ENCODE assay signal across 18 cellular contexts in the genomic region with DNA sequence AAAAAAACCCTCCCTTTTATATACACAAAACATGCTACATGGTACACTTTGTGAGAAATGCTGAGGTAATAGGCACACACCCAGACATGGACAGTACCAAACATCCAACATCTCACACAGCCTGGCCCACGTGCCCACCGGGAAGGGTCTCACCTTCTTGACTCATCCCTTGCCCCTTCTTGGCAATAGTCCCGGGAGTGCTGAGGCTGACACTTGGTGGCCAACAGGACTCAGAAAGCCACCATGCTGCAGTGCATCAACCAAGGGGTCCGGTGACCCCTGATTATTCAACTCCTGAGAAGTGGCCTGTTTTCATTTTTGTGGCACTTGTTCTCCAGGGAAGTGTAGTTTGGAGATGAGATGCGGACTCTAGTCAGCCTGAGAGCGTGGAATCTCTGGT. TPM values are rescaled to one million over a fixed set of nuclear protein-coding genes. Genes with fewer than 3 reads are reported as not detected.
DNase-seq lines count a peak whose midpoint lies in the region; ATAC-seq and TF ChIP-seq lines count a peak whose summit lies in the region.
"Had no signal": no experiment of that assay in that cellular context is flagged by ENCODE, and none has a peak within 500 bp of the region (broad histone marks: within the 10 kb centered on the region; RNA-seq: fewer than 3 reads in every experiment).

No MANE protein-coding gene starts in this region.

- TF ChIP-seq POLR2A in sigmoid colon (IDR thresholded peaks at IDR 0.05) = no peak

- no peak overlapping the region for H3K4me3 ChIP-seq in sigmoid colon
- H3K4me3 ChIP-seq: GM23248 had no signal

- H3K27me3 ChIP-seq in sigmoid colon = no peaks in the 10 kb centered on the region

- TF ChIP-seq CTCF in sigmoid colon (IDR thresholded peaks at IDR 0.05) = no peak

- DNase-seq in activated CD8-positive, alpha-beta memory T cell treated with anti-CD3 and anti-CD28 coated beads for 24 hours = peak; percentile 43
- no peak for DNase-seq in activated CD8-positive, alpha-beta memory T cell treated with anti-CD3 and anti-CD28 coated beads, Interleukin-2, amount 10 ng/mL, durations not matched to agents 7 days and 5 days
- DNase-seq in left lobe of liver (ENCODE audit: low spot score) = peak; percentile 28
- DNase-seq in sigmoid colon = peak; percentile 58
- DNase-seq in KG1 (lab: John Stamatoyannopoulos, UW) = no peak
- DNase-seq in HT-29 (ENCODE audit: low spot score) = no peak
- DNase-seq: C1 segment of cervical spinal cord; Calu3; CD4-positive, alpha-beta memory T cell; COR-L47; DMS53; DMS79 treated with DMSO at 0.1 percent for 48 hours; GF-D8; GM23248; H7; HCEC 1CT had no signal

- ATAC-seq in activated CD8-positive, alpha-beta memory T cell treated with anti-CD3 and anti-CD28 coated beads, Interleukin-2, amount 10 ng/mL, durations not matched to agents 7 days and 5 days = no peak
- ATAC-seq in left lobe of liver = no peak
- no peak for ATAC-seq in GM19467 (IDR thresholded peaks at IDR 0.05; ENCODE audit: unreplicated experiment)

- H3K9me3 Mint-ChIP-seq in activated CD8-positive, alpha-beta memory T cell treated with anti-CD3 and anti-CD28 coated beads, Interleukin-2, amount 10 ng/mL, durations not matched to agents 7 days and 5 days (ENCODE audit: low read depth) = no peaks in the 10 kb centered on the region
- H3K9me3 Mint-ChIP-seq: CD4-positive, alpha-beta memory T cell had no signal

- intact Hi-C loops in sigmoid colon (cut with DNase I) = no loop called here

- 96% methylated on average over 6 of the region's 6 CpGs for WGBS in sigmoid colon, 2 donors

- no peaks in the 10 kb centered on the region for H3K36me3 Mint-ChIP-seq in activated CD8-positive, alpha-beta memory T cell treated with anti-CD3 and anti-CD28 coated beads, Interleukin-2, amount 10 ng/mL, durations not matched to agents 7 days and 5 days
- H3K36me3 Mint-ChIP-seq: CD4-positive, alpha-beta memory T cell had no signal

- H3K27me3 Mint-ChIP-seq in activated CD8-positive, alpha-beta memory T cell treated with anti-CD3 and anti-CD28 coated beads, Interleukin-2, amount 10 ng/mL, durations not matched to agents 7 days and 5 days = no peaks in the 10 kb centered on the region
- H3K27me3 Mint-ChIP-seq: CD4-positive, alpha-beta memory T cell had no signal

- CTCF ChIA-PET in activated CD8-positive, alpha-beta memory T cell treated with anti-CD3 and anti-CD28 coated beads, Interleukin-2, amount 10 ng/mL, durations not matched to agents 7 days and 5 days (lab: Charles Lee) = no interaction called here

- peaks cover 0 to 39% (median 19%) of the 10 kb centered on the region in 4 donors for H3K36me3 ChIP-seq in sigmoid colon

- no peak overlapping the region for H3K4me3 Mint-ChIP-seq in activated CD8-positive, alpha-beta memory T cell treated with anti-CD3 and anti-CD28 coated beads, Interleukin-2, amount 10 ng/mL, durations not matched to agents 7 days and 5 days
- H3K4me3 Mint-ChIP-seq: CD4-positive, alpha-beta memory T cell had no signal

- no peaks in the 10 kb centered on the region for H3K9me3 ChIP-seq in sigmoid colon

- H3K4me1 Mint-ChIP-seq in activated CD8-positive, alpha-beta memory T cell treated with anti-CD3 and anti-CD28 coated beads, Interleukin-2, amount 10 ng/mL, durations not matched to agents 7 days and 5 days = no peaks in the 10 kb centered on the region

- no peak overlapping the region for H3K27ac Mint-ChIP-seq in activated CD8-positive, alpha-beta memory T cell treated with anti-CD3 and anti-CD28 coated beads, Interleukin-2, amount 10 ng/mL, durations not matched to agents 7 days and 5 days

- no peak for TF ChIP-seq EP300 in sigmoid colon (IDR thresholded peaks at IDR 0.05)

- peaks cover 0 to 28% (median 25%) of the 10 kb centered on the region in 4 donors for H3K4me1 ChIP-seq in sigmoid colon

- H3K27ac ChIP-seq in sigmoid colon = peak overlapping the region in 3 of 4 donors; percentile 8 to 84 (median 35)
- H3K27ac ChIP-seq: 22Rv1, GM23248 had no signal

RNA-seq across cellular contexts. Expression of gene ANGPTL2, which starts 35.0 kb away (rescaled TPM):
- not detected for total RNA-seq in activated CD8-positive, alpha-beta memory T cell treated with anti-CD3 and anti-CD28 coated beads, Interleukin-2, amount 10 ng/mL, durations not matched to agents 7 days and 5 days
- total RNA-seq in left lobe of liver (2.8 TPM), sigmoid colon (100 to 1,000 TPM in 1 of 4 donors, 10 to 100 TPM in 3; 50.5 to 112 (median 78.8) TPM)
- polyA plus RNA-seq in sigmoid colon = 10 to 100 TPM in 1 of 3 donors, 1 to 10 TPM in 1, under 1 TPM in 1; 0.69 to 14.7 (median 9.6) TPM
- 0.08 and 0.29 TPM in 2 replicates for total RNA-seq in HT-29 (2014; rRNA removed; shearing (Covaris generic))
- total RNA-seq: Calu3; CD4-positive, alpha-beta memory T cell had no signal
- polyA plus RNA-seq: CD4-positive, alpha-beta memory T cell had no signal

Comparison
In these comparisons a context has a peak if more than half of its experiments do, and no peak if none do; other contexts are left out.
1. DNase-seq: peak in activated CD8-positive, alpha-beta memory T cell treated with anti-CD3 and anti-CD28 coated beads for 24 hours (single experiment), left lobe of liver (single experiment) and sigmoid colon (single experiment); none in activated CD8-positive, alpha-beta memory T cell treated with anti-CD3 and anti-CD28 coated beads, Interleukin-2, amount 10 ng/mL, durations not matched to agents 7 days and 5 days (single experiment), KG1 (single experiment) and HT-29 (single experiment).
2. RNA of gene ANGPTL2, which starts 35.0 kb away (total RNA-seq): 50.5 to 112 TPM in sigmoid colon; 2.8 TPM in left lobe of liver (single experiment), 0.08 to 0.29 TPM in HT-29 and not detected in activated CD8-positive, alpha-beta memory T cell treated with anti-CD3 and anti-CD28 coated beads, Interleukin-2, amount 10 ng/mL, durations not matched to agents 7 days and 5 days; every median in the first group is over 10 times any median in the second.